9 cellular contexts compared by ENCODE assay signal in the genomic region with DNA sequence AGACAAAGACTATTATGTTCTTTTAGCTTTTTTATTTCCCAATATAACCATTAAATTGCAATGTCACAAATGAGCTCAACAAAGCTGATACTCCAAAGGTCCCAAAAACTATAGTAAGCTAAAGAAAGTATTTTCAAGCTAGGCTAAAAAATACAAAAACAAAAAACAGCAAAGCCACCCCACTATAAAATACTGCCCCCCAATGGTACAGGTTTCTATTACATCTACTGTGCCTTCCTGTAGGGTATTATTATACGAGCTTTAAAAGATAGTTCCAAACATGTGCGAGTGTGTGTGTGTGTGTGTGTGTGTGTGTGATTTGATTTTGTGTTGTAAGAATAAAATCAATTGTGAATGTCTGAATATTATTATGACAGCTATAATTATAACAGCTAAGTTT. TPM values are rescaled to one million over a fixed set of nuclear protein-coding genes. Genes with fewer than 3 reads are reported as not detected.
DNase-seq lines count a peak whose midpoint lies in the region; TF ChIP-seq lines count a peak whose summit lies in the region.
"Had no signal": no experiment of that assay in that cellular context is flagged by ENCODE, and none has a peak within 500 bp of the region (broad histone marks: within the 10 kb centered on the region; RNA-seq: fewer than 3 reads in every experiment).

No MANE protein-coding gene starts in this region.

- TF ChIP-seq CTCF in AG09319 (IDR thresholded peaks at IDR 0.05; ENCODE audit: low read depth, low read length) (peak; percentile 28), GM10266 (IDR thresholded peaks at IDR 0.05; ENCODE audit: control insufficient read depth, insufficient read depth, low read depth, missing control alignments) (peak; percentile 31)

- in situ Hi-C loops in SK-MEL-5 (cut with HindIII; ENCODE audit: low pct_unique_long_range_greater_than_20kb, low sequenced_read_pairs) = no loop called here

- DNase-seq in AG09319 (ENCODE audit: extremely low read depth, low read depth) (no peak), GM10266 (ENCODE audit: extremely low spot score) (no peak), SK-MEL-5 (ENCODE audit: low read depth, low spot score) (peak; percentile 51), foreskin melanocyte (peak; percentile 34), HuH-7 (ENCODE audit: low spot score) (no peak), GM19238 (ENCODE audit: insufficient read length, low spot score) (no peak), amniotic stem cell (lab: John Stamatoyannopoulos, UW) (no peak), dedifferentiated amniotic fluid mesenchymal stem cell (ENCODE audit: extremely low spot score) (no peak)

RNA-seq across cellular contexts. Expression of a gene that starts 1.1 kb away (rescaled TPM):
- total RNA-seq in SK-MEL-5 (2014; rRNA removed; shearing (Covaris generic)) = not detected in 2 replicates
- not detected in 2 replicates for polyA plus RNA-seq in SK-MEL-5 (2015; cell fraction: cytosol; rRNA removed)
- not detected in 2 replicates for polyA plus RNA-seq in SK-MEL-5 (2015; cell fraction: nucleus; rRNA removed)
- total RNA-seq: pulmonary artery endothelial cell had no signal

Comparison
In these comparisons a context has a peak if more than half of its experiments do, and no peak if none do; other contexts are left out.
1. DNase-seq: peak in SK-MEL-5 (single experiment) and foreskin melanocyte (single experiment); none in AG09319 (single experiment), GM10266 (single experiment), HuH-7 (single experiment), GM19238 (single experiment), amniotic stem cell (single experiment) and dedifferentiated amniotic fluid mesenchymal stem cell (single experiment).